15 cellular contexts compared by ENCODE assay signal in the genomic region with DNA sequence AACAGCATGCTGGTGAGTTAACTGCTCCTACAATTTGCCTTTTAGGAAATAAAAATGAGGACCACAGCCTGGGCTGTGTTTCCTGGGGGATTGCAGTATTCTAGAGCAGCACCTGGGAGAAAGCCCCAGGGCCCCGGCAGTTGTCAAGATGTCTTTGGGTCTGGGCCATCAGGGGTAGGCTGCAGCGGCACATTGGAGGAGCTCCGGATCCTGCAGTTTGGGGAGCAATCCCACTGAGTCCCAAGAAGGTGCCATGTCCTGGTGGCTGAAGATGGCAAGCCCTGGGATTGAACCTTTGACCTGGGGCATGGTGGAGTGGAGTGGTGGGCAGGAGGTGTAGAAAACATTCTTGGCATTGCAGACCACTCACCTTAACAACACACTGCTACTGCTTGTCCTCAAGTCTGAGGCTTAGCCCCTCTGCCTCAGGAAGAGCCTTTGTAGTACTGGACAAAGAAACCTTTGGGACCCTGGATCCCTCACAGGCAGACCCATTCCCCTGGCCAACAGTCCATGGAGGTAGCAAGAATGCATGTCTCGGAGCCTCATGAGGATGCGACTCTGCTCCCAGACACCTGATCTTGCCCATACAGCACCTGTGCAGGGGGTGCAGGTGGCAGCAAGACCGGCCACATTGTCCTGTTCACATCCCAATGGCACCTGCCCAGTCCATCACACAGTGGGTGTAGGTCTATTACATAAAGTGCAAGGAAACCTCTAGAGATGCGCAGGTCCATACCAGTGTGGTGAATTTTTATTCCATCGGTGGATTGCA.
"Had no signal": no experiment of that assay in that cellular context is flagged by ENCODE, and none has a peak within 500 bp of the region (broad histone marks: within the 10 kb centered on the region; RNA-seq: fewer than 3 reads in every experiment).

No MANE protein-coding gene starts in this region.

- H3K4me3 ChIP-seq: hepatocyte, smooth muscle cell, suprapubic skin, thyroid gland, upper lobe of left lung had no signal

- H3K36me3 Mint-ChIP-seq: natural killer cell had no signal

- H3K36me3 ChIP-seq: suprapubic skin, thyroid gland, upper lobe of left lung had no signal

- H3K4me1 ChIP-seq: foreskin keratinocyte, suprapubic skin, thyroid gland, upper lobe of left lung had no signal

- H2AFZ ChIP-seq: hepatocyte had no signal

- H3K27me3 ChIP-seq: foreskin keratinocyte, suprapubic skin, thyroid gland, upper lobe of left lung had no signal

- H3K27ac ChIP-seq: foreskin keratinocyte, hepatocyte, suprapubic skin, thyroid gland, upper lobe of left lung had no signal

- H3K4me3 Mint-ChIP-seq: central memory CD8-positive, alpha-beta T cell; dendritic cell treated with granulocyte-macrophage colony-stimulating factor and Interleukin-4, amounts not matched to agents 40 ng/mL and 50 ng/mL, for 4 days; natural killer cell; neural crest cell had no signal

- H3K4me2 ChIP-seq: hepatocyte, smooth muscle cell had no signal

- H3K27me3 Mint-ChIP-seq: central memory CD8-positive, alpha-beta T cell; dendritic cell treated with granulocyte-macrophage colony-stimulating factor and Interleukin-4, amounts not matched to agents 40 ng/mL and 50 ng/mL, for 4 days had no signal

- DNase-seq: foreskin keratinocyte; kidney glomerular epithelial cell; mammary epithelial cell; natural killer cell; right cardiac atrium; stimulated activated CD4-positive, alpha-beta T cell treated with anti-CD3 and anti-CD28 coated beads, Interleukin-2, amount 100 ng/mL, for 48 hours; stimulated activated naive CD8-positive, alpha-beta T cell treated with anti-CD3 and anti-CD28 coated beads, Interleukin-15, Interleukin-2, amounts not matched to agents 100 U/mL and 50 U/mL, for 24 hours; thyroid gland; upper lobe of left lung had no signal

- H3K9me3 ChIP-seq: suprapubic skin, thyroid gland, upper lobe of left lung had no signal

- H3K79me2 ChIP-seq: hepatocyte had no signal

- H3K27ac Mint-ChIP-seq: dendritic cell treated with granulocyte-macrophage colony-stimulating factor and Interleukin-4, amounts not matched to agents 40 ng/mL and 50 ng/mL, for 4 days; natural killer cell had no signal

- H3K4me1 Mint-ChIP-seq: central memory CD8-positive, alpha-beta T cell; natural killer cell had no signal

- ATAC-seq: foreskin keratinocyte; right cardiac atrium; stimulated activated naive CD8-positive, alpha-beta T cell treated with anti-CD3 and anti-CD28 coated beads, Interleukin-15, Interleukin-2, amounts not matched to agents 100 U/mL and 50 U/mL, for 24 hours had no signal

- H3K9me3 Mint-ChIP-seq: neural crest cell had no signal
